Comparison of ENCODE assay signal across 11 cellular contexts in genomic region chr10:100506596-100507356, GRCh38.
A peak's percentile ranks its signal among the peaks of the same experiment; 100 is the strongest.
DNase-seq lines count a peak whose midpoint lies in the region; ATAC-seq and TF ChIP-seq lines count a peak whose summit lies in the region.
"Had no signal": no experiment of that assay in that cellular context is flagged by ENCODE, and none has a peak within 500 bp of the region (broad histone marks: within the 10 kb centered on the region; RNA-seq: fewer than 3 reads in every experiment).

No MANE protein-coding gene starts in this region.

- H3K4me3 Mint-ChIP-seq in stimulated activated naive CD8-positive, alpha-beta T cell treated with anti-CD3 and anti-CD28 coated beads, Interleukin-15, amount 100 ng/mL, for 72 hours, result peak overlapping the region; percentile 63 to 81

- peak; percentile 31 for DNase-seq in stimulated activated CD4-positive, alpha-beta T cell treated with anti-CD3 and anti-CD28 coated beads, Interleukin-15, amount 100 ng/mL, for 24 hours
- DNase-seq in stimulated activated CD4-positive, alpha-beta T cell treated with anti-CD3 and anti-CD28 coated beads, Interleukin-2, amount 100 ng/mL, for 24 hours, result no peak
- peak; percentile 80 for DNase-seq in RKO (ENCODE audit: low spot score)
- DNase-seq in astrocyte of the spinal cord (ENCODE audit: low read depth, low spot score), result peak; percentile 45
- peak in 1 of 2 donors; percentile 42 for DNase-seq in stimulated activated naive CD8-positive, alpha-beta T cell treated with anti-CD3 and anti-CD28 coated beads, Interleukin-15, amount 100 ng/mL, for 72 hours
- DNase-seq: cerebellar nuclear complex, esophagus squamous epithelium, NCI-H69 had no signal

- H3K4me3 ChIP-seq in astrocyte of the spinal cord (ENCODE audit: low read depth, low read length), result no peak overlapping the region
- H3K4me3 ChIP-seq: esophagus squamous epithelium had no signal

- ATAC-seq in stimulated activated naive CD8-positive, alpha-beta T cell treated with anti-CD3 and anti-CD28 coated beads, Interleukin-15, amount 100 ng/mL, for 72 hours, result peak; percentile 60
- ATAC-seq in HG03039 (IDR thresholded peaks at IDR 0.05; ENCODE audit: unreplicated experiment) (no peak), HG03097 (IDR thresholded peaks at IDR 0.05; ENCODE audit: low FRiP score, unreplicated experiment) (no peak), GM21360 (IDR thresholded peaks at IDR 0.05; ENCODE audit: unreplicated experiment) (no peak)

- H3K9me3 Mint-ChIP-seq in stimulated activated naive CD8-positive, alpha-beta T cell treated with anti-CD3 and anti-CD28 coated beads, Interleukin-15, amount 100 ng/mL, for 72 hours, result no peaks in the 10 kb centered on the region

- TF ChIP-seq CTCF in astrocyte of the spinal cord (IDR thresholded peaks at IDR 0.05; ENCODE audit: low read depth, low read length), result no peak

- H3K27ac Mint-ChIP-seq in stimulated activated naive CD8-positive, alpha-beta T cell treated with anti-CD3 and anti-CD28 coated beads, Interleukin-15, amount 100 ng/mL, for 72 hours, result peak overlapping the region; percentile 92 to 95

- no peaks in the 10 kb centered on the region for H3K27me3 Mint-ChIP-seq in stimulated activated naive CD8-positive, alpha-beta T cell treated with anti-CD3 and anti-CD28 coated beads, Interleukin-15, amount 100 ng/mL, for 72 hours

- peaks cover 81% of the 10 kb centered on the region for H3K4me1 Mint-ChIP-seq in stimulated activated naive CD8-positive, alpha-beta T cell treated with anti-CD3 and anti-CD28 coated beads, Interleukin-15, amount 100 ng/mL, for 72 hours

- in situ Hi-C loops in astrocyte of the spinal cord (cut with HindIII; ENCODE audit: low sequenced_read_pairs), result no loop called here

Comparison
In these comparisons a context has a peak if more than half of its experiments do, and no peak if none do; other contexts are left out.
1. DNase-seq: peak in stimulated activated CD4-positive, alpha-beta T cell treated with anti-CD3 and anti-CD28 coated beads, Interleukin-15, amount 100 ng/mL, for 24 hours (single experiment), RKO (single experiment) and astrocyte of the spinal cord (single experiment); none in stimulated activated CD4-positive, alpha-beta T cell treated with anti-CD3 and anti-CD28 coated beads, Interleukin-2, amount 100 ng/mL, for 24 hours (0 of 2).